ENCODE assay signal across 1 cellular context in the genomic region with DNA sequence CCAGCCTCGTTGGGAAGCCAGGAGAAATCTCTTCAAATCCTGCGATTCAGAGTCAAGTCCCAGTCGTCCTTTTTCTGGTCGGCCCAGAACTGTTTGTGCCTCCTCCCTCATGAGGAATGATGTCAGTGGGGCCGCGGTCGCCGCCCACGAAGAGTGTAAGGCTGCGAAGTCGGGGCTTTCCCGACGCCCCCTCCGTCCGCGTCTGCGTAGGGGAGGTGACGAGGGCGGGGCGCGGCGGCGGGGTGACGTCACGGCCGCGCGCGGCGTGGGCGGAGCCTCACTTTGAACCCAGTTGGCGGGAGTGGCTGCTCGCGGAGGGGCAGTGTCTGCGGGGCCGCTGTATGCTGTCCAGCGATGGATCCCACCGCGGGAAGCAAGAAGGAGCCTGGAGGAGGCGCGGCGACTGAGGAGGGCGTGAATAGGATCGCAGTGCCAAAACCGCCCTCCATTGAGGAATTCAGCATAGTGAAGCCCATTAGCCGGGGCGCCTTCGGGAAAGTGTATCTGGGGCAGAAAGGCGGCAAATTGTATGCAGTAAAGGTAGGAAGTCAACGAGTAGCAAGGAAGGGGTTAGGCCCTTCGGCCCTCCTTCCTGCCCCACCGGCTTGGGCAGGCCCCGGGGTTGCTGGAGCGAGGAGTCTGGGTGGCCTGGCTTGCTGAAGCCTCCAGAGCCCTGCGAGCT.
A peak's percentile ranks its signal among the peaks of the same experiment; 100 is the strongest.
TF ChIP-seq lines count a peak whose summit lies in the region.

Gene MASTL (plus strand): TSS at position 280 of the 682 bp plus-strand sequence. CDS start 75 bp downstream, at position 355.

TF ChIP-seq in HepG2, 621 proteins besides CTCF, POLR2A, EP300 and RAD21 (continued from another document and continues in another):
- no peak for TF ChIP-seq HNF1A (IDR thresholded peaks at IDR 0.05; ENCODE audit: low read depth)
- TF ChIP-seq HNF1A (CRISPR knock-in tag; IDR thresholded peaks at IDR 0.05; ENCODE audit: borderline replicate concordance) = peak; percentile 60; the same call in 1 of the 2 replicates
- peak; percentile 51; the same call in 1 of the 2 replicates for TF ChIP-seq DMAP1 (CRISPR knock-in tag; IDR thresholded peaks at IDR 0.05)
- TF ChIP-seq HNRNPK (IDR thresholded peaks at IDR 0.05; ENCODE audit: low read depth, low read length, poor library complexity, severe bottlenecking) = no peak
- no peak for TF ChIP-seq GPBP1L1 (CRISPR knock-in tag; IDR thresholded peaks at IDR 0.05)
- TF ChIP-seq GLI4 (CRISPR knock-in tag; IDR thresholded peaks at IDR 0.05; ENCODE audit: borderline replicate concordance) = 0 out of 2 replicates have a peak, but pooled peaks have one; percentile 72
- peak; percentile 45; the same call in 1 of the 2 replicates for TF ChIP-seq JUND (CRISPR knock-in tag; IDR thresholded peaks at IDR 0.05)
- no peak for TF ChIP-seq ZNF430 (CRISPR knock-in tag; IDR thresholded peaks at IDR 0.05)
- peak; percentile 67 for TF ChIP-seq MED1 (CRISPR knock-in tag; IDR thresholded peaks at IDR 0.05)
- peak; percentile 83; the same call in 1 of the 2 replicates for TF ChIP-seq SIN3B (IDR thresholded peaks at IDR 0.05; ENCODE audit: low read length)
- TF ChIP-seq SMARCE1 (IDR thresholded peaks at IDR 0.05; ENCODE audit: borderline replicate concordance) = no peak
- TF ChIP-seq ZNF274 (CRISPR knock-in tag; IDR thresholded peaks at IDR 0.05) = no peak; the same call in 1 of the 2 replicates
- peak; percentile 85 for TF ChIP-seq ERF (CRISPR knock-in tag; IDR thresholded peaks at IDR 0.05)
- TF ChIP-seq ZSCAN5A (CRISPR knock-in tag; IDR thresholded peaks at IDR 0.05; ENCODE audit: borderline replicate concordance) = no peak
- TF ChIP-seq ZNF589 (CRISPR knock-in tag; conservative IDR thresholded peaks at IDR 0.05) = no peak
- peak; percentile 38; the same call in 1 of the 2 replicates for TF ChIP-seq ZFP36L2 (CRISPR knock-in tag; IDR thresholded peaks at IDR 0.05)
- TF ChIP-seq KAT8 (CRISPR knock-in tag; IDR thresholded peaks at IDR 0.05) = peak; percentile 78
- TF ChIP-seq NR2C2 (CRISPR knock-in tag; IDR thresholded peaks at IDR 0.05; ENCODE audit: borderline replicate concordance) = no peak
- no peak for TF ChIP-seq MAFG (CRISPR knock-in tag; IDR thresholded peaks at IDR 0.05)
- peak; percentile 47; the same call in 1 of the 2 replicates for TF ChIP-seq ZNF343 (CRISPR knock-in tag; IDR thresholded peaks at IDR 0.05)
- TF ChIP-seq FOXK1 (CRISPR knock-in tag; IDR thresholded peaks at IDR 0.05; ENCODE audit: borderline replicate concordance, low read depth) = peak; percentile 75; the same call in 1 of the 2 replicates
- peak; percentile 58; the same call in 1 of the 2 replicates for TF ChIP-seq ZNF761 (CRISPR knock-in tag; conservative IDR thresholded peaks at IDR 0.05)
- TF ChIP-seq KDM5A (IDR thresholded peaks at IDR 0.05; ENCODE audit: borderline replicate concordance, low read length) = peak; percentile 84
- TF ChIP-seq, protein P1, sequence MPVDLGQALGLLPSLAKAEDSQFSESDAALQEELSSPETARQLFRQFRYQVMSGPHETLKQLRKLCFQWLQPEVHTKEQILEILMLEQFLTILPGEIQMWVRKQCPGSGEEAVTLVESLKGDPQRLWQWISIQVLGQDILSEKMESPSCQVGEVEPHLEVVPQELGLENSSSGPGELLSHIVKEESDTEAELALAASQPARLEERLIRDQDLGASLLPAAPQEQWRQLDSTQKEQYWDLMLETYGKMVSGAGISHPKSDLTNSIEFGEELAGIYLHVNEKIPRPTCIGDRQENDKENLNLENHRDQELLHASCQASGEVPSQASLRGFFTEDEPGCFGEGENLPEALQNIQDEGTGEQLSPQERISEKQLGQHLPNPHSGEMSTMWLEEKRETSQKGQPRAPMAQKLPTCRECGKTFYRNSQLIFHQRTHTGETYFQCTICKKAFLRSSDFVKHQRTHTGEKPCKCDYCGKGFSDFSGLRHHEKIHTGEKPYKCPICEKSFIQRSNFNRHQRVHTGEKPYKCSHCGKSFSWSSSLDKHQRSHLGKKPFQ (CRISPR knock-in tag; IDR thresholded peaks at IDR 0.05; ENCODE audit: insufficient replicate concordance) = peak; percentile 72
- TF ChIP-seq ZNF232 (CRISPR knock-in tag; IDR thresholded peaks at IDR 0.05; ENCODE audit: borderline replicate concordance) = 0 out of 2 replicates have a peak, but pooled peaks have one; percentile 60
- no peak for TF ChIP-seq ZNF317 (CRISPR knock-in tag; IDR thresholded peaks at IDR 0.05)
- TF ChIP-seq TBL1XR1 (IDR thresholded peaks at IDR 0.05; ENCODE audit: borderline replicate concordance, low read length, partially characterized antibody) = peak; percentile 56
- TF ChIP-seq, protein P2, sequence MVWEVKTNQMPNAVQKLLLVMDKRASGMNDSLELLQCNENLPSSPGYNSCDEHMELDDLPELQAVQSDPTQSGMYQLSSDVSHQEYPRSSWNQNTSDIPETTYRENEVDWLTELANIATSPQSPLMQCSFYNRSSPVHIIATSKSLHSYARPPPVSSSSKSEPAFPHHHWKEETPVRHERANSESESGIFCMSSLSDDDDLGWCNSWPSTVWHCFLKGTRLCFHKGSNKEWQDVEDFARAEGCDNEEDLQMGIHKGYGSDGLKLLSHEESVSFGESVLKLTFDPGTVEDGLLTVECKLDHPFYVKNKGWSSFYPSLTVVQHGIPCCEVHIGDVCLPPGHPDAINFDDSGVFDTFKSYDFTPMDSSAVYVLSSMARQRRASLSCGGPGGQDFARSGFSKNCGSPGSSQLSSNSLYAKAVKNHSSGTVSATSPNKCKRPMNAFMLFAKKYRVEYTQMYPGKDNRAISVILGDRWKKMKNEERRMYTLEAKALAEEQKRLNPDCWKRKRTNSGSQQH (CRISPR knock-in tag; IDR thresholded peaks at IDR 0.05; ENCODE audit: low read depth) = no peak
- peak; percentile 64; the same call in 1 of the 2 replicates for TF ChIP-seq ZNF276 (CRISPR knock-in tag; IDR thresholded peaks at IDR 0.05; ENCODE audit: low read depth)
- peak; percentile 74 for TF ChIP-seq ZNF792 (CRISPR knock-in tag; IDR thresholded peaks at IDR 0.05)
- no peak for TF ChIP-seq ZNF101 (CRISPR knock-in tag; IDR thresholded peaks at IDR 0.05; ENCODE audit: borderline replicate concordance, low read depth)
- TF ChIP-seq GPN1 (CRISPR knock-in tag; IDR thresholded peaks at IDR 0.05; ENCODE audit: borderline replicate concordance) = no peak
- TF ChIP-seq, protein P3, sequence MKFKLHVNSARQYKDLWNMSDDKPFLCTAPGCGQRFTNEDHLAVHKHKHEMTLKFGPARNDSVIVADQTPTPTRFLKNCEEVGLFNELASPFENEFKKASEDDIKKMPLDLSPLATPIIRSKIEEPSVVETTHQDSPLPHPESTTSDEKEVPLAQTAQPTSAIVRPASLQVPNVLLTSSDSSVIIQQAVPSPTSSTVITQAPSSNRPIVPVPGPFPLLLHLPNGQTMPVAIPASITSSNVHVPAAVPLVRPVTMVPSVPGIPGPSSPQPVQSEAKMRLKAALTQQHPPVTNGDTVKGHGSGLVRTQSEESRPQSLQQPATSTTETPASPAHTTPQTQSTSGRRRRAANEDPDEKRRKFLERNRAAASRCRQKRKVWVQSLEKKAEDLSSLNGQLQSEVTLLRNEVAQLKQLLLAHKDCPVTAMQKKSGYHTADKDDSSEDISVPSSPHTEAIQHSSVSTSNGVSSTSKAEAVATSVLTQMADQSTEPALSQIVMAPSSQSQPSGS (CRISPR knock-in tag; IDR thresholded peaks at IDR 0.05) = peak; percentile 94
- peak; percentile 77 for TF ChIP-seq SPEN (CRISPR knock-in tag; IDR thresholded peaks at IDR 0.05; ENCODE audit: low read depth)
- TF ChIP-seq XRCC5 (optimal IDR thresholded peaks at IDR 0.05; ENCODE audit: low read length) = peak; percentile 21
- peak; percentile 66; the same call in 1 of the 2 replicates for TF ChIP-seq ZNF124 (CRISPR knock-in tag; IDR thresholded peaks at IDR 0.05)
- peak; percentile 70; the same call in 1 of the 2 replicates for TF ChIP-seq POGK (CRISPR knock-in tag; conservative IDR thresholded peaks at IDR 0.05)
- TF ChIP-seq SIX4 (CRISPR knock-in tag; IDR thresholded peaks at IDR 0.05) = peak; percentile 38; the same call in 1 of the 2 replicates
- no peak for TF ChIP-seq ZBTB43 (CRISPR knock-in tag; conservative IDR thresholded peaks at IDR 0.05)
- TF ChIP-seq AHR (CRISPR knock-in tag; IDR thresholded peaks at IDR 0.05) = peak; percentile 72; the same call in 1 of the 2 replicates
- TF ChIP-seq, protein P4, sequence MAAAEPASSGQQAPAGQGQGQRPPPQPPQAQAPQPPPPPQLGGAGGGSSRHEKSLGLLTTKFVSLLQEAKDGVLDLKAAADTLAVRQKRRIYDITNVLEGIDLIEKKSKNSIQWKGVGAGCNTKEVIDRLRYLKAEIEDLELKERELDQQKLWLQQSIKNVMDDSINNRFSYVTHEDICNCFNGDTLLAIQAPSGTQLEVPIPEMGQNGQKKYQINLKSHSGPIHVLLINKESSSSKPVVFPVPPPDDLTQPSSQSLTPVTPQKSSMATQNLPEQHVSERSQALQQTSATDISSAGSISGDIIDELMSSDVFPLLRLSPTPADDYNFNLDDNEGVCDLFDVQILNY (CRISPR knock-in tag; conservative IDR thresholded peaks at IDR 0.05) = peak; percentile 98
